Comparison of ENCODE assay signal across 8 cellular contexts in the genomic region with DNA sequence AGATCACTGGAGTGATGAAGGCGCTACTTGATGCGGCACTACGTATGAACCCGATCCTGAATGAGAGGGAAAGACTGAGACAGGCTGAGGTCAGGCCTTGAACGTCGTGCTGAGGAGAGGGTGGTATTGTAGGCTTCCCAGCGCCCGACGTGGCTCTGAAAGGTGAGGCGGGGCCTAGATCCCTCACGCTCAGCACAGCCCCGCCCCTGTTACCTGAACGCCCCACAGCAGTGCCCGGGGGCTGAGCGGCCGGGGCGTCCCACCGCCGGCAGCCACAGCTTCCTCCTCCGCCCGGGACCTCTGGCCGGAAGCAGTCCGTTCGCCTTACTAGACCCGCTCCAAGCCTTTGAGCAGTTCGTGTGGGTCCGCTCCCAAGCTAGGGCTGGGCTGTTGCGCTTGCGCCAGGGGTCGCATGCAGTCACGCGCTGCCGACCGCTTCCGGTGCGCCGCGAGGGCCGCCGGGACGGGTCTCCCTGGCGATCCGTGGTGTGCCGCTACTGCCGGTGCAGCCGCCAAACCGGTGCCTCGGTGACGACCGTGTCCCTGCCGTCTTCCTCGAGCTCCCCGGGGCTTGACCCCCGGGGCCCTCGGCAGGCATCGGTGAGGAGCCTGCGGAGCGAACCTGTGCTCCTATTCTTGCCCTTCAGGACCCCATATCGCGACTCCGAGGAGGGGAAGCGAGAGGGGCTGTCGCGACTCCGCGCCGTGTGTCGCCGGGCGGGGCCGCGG. TPM values are rescaled to one million over a fixed set of nuclear protein-coding genes. Genes with fewer than 3 reads are reported as not detected.
A peak's percentile ranks its signal among the peaks of the same experiment; 100 is the strongest.
DNase-seq lines count a peak whose midpoint lies in the region; ATAC-seq and TF ChIP-seq lines count a peak whose summit lies in the region.

A gene with protein sequence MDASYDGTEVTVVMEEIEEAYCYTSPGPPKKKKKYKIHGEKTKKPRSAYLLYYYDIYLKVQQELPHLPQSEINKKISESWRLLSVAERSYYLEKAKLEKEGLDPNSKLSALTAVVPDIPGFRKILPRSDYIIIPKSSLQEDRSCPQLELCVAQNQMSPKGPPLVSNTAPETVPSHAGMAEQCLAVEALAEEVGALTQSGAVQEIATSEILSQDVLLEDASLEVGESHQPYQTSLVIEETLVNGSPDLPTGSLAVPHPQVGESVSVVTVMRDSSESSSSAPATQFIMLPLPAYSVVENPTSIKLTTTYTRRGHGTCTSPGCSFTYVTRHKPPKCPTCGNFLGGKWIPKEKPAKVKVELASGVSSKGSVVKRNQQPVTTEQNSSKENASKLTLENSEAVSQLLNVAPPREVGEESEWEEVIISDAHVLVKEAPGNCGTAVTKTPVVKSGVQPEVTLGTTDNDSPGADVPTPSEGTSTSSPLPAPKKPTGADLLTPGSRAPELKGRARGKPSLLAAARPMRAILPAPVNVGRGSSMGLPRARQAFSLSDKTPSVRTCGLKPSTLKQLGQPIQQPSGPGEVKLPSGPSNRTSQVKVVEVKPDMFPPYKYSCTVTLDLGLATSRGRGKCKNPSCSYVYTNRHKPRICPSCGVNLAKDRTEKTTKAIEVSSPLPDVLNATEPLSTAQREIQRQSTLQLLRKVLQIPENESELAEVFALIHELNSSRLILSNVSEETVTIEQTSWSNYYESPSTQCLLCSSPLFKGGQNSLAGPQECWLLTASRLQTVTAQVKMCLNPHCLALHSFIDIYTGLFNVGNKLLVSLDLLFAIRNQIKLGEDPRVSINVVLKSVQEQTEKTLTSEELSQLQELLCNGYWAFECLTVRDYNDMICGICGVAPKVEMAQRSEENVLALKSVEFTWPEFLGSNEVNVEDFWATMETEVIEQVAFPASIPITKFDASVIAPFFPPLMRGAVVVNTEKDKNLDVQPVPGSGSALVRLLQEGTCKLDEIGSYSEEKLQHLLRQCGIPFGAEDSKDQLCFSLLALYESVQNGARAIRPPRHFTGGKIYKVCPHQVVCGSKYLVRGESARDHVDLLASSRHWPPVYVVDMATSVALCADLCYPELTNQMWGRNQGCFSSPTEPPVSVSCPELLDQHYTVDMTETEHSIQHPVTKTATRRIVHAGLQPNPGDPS (N-terminal part only) (plus strand): TSS at position 479 of the 729 bp plus-strand sequence. CDS start 4,114 bp downstream, outside the sequence.
A gene (minus strand): TSS at position 394 of the 729 bp plus-strand sequence. CDS start 4,306 bp downstream, outside the sequence.

- H3K27me3 ChIP-seq in BE2C (no peaks in the 10 kb centered on the region), layer of hippocampus (ENCODE audit: control insufficient read depth, insufficient read depth, low read length) (no peaks in the 10 kb centered on the region)

- H3K4me3 ChIP-seq in BE2C (ENCODE audit: low read depth, low read length), result peak within 1 kb of the TSS; percentile 99
- H3K4me3 ChIP-seq in choroid plexus epithelial cell (ENCODE audit: low read depth, low read length), result peak within 1 kb of the TSS; percentile 99

- intact Hi-C loops in activated CD4-positive, alpha-beta T cell treated with anti-CD3 and anti-CD28 coated beads for 36 hours (cut with DNase I, micrococcal nuclease), result loop anchor here (1.0 to 10.0 kb wide), 14 partner anchors 40 to 1774 kb away; a partner anchor contains a TSS

- ATAC-seq in HG03439 (IDR thresholded peaks at IDR 0.05; ENCODE audit: unreplicated experiment), result peak; percentile 80
- ATAC-seq in activated CD4-positive, alpha-beta T cell treated with anti-CD3 and anti-CD28 coated beads for 36 hours, result peak; percentile 80

- POLR2A ChIA-PET in activated CD4-positive, alpha-beta T cell treated with anti-CD3 and anti-CD28 coated beads for 36 hours (lab: Charles Lee), result interaction anchor here (0.9 kb wide), 1 partner anchor 41 kb away, joined by 3 read pairs; no protein-coding TSS in a partner anchor

- CTCF ChIA-PET in activated CD4-positive, alpha-beta T cell treated with anti-CD3 and anti-CD28 coated beads for 36 hours (lab: Charles Lee), result interaction anchor here (0.7 to 3.7 kb wide), 6 partner anchors 10 to 166 kb away, joined by 3 to 20 read pairs (median 4); a partner anchor contains a TSS

- peaks cover 37% of the 10 kb centered on the region for H3K4me1 Mint-ChIP-seq in activated CD4-positive, alpha-beta T cell treated with anti-CD3 and anti-CD28 coated beads for 36 hours

- H3K4me1 ChIP-seq in BE2C, result peaks cover 8% of the 10 kb centered on the region

- DNase-seq in BE2C, result peak; percentile 96
- peak; percentile 88 for DNase-seq in GM19238 (ENCODE audit: insufficient read length, low spot score)
- peak; percentile 93 for DNase-seq in NCI-H510A (lab: John Stamatoyannopoulos, UW)
- peak; percentile 93 for DNase-seq in activated CD4-positive, alpha-beta T cell treated with anti-CD3 and anti-CD28 coated beads for 36 hours
- peak; percentile 97 for DNase-seq in choroid plexus epithelial cell (ENCODE audit: low read depth)
- peak; percentile 67 to 85 (median 77) for DNase-seq in stimulated activated CD4-positive, alpha-beta T cell treated with anti-CD3 and anti-CD28 coated beads, Interleukin-1b, Interleukin-23, amount 100 ng/mL, for 24 hours (ENCODE audit: low read depth in 4 of 4, low spot score in 1 of 4)

- H3K36me3 ChIP-seq in BE2C, result peaks cover 16% of the 10 kb centered on the region

- H3K9me3 ChIP-seq in BE2C, result no peaks in the 10 kb centered on the region

- no peaks in the 10 kb centered on the region for H3K27me3 Mint-ChIP-seq in activated CD4-positive, alpha-beta T cell treated with anti-CD3 and anti-CD28 coated beads for 36 hours

- peak within 1 kb of the TSS; percentile 94 for H3K27ac Mint-ChIP-seq in activated CD4-positive, alpha-beta T cell treated with anti-CD3 and anti-CD28 coated beads for 36 hours

- TF ChIP-seq CTCF in BE2C (IDR thresholded peaks at IDR 0.05; ENCODE audit: low read depth, low read length) (no peak), choroid plexus epithelial cell (conservative IDR thresholded peaks at IDR 0.05; ENCODE audit: low read depth, low read length) (no peak)

- H3K9me3 Mint-ChIP-seq in activated CD4-positive, alpha-beta T cell treated with anti-CD3 and anti-CD28 coated beads for 36 hours (ENCODE audit: low read depth), result no peaks in the 10 kb centered on the region

- peak within 1 kb of the TSS; percentile 85 for H3K27ac ChIP-seq in layer of hippocampus (ENCODE audit: low read depth, low read length)

- H3K4me3 Mint-ChIP-seq in activated CD4-positive, alpha-beta T cell treated with anti-CD3 and anti-CD28 coated beads for 36 hours, result peak within 1 kb of the TSS; percentile 86

- peaks cover 28% of the 10 kb centered on the region for H3K36me3 Mint-ChIP-seq in activated CD4-positive, alpha-beta T cell treated with anti-CD3 and anti-CD28 coated beads for 36 hours (ENCODE audit: low read depth)

RNA-seq across cellular contexts. Expression of the first gene that starts in this region (rescaled TPM):
- 57.6 TPM for polyA plus RNA-seq in BE2C (2012; ENCODE audit: insufficient read depth, insufficient read length, low read depth)
- total RNA-seq in activated CD4-positive, alpha-beta T cell treated with anti-CD3 and anti-CD28 coated beads for 36 hours, result 10 to 100 TPM; 27.2 to 30.5 TPM

RNA-seq across cellular contexts. Expression of the second gene that starts in this region (rescaled TPM):
- 6.6 TPM for polyA plus RNA-seq in BE2C (2012; ENCODE audit: insufficient read depth, insufficient read length, low read depth)
- 1 to 10 TPM; 2.5 to 2.6 TPM for total RNA-seq in activated CD4-positive, alpha-beta T cell treated with anti-CD3 and anti-CD28 coated beads for 36 hours

Comparison
In these comparisons a context has a peak if more than half of its experiments do, and no peak if none do; other contexts are left out.
1. Peak in every context shown above with its lines: DNase-seq, ATAC-seq, H3K4me3 ChIP-seq and H3K27ac ChIP-seq.